1 cellular context compared by ENCODE assay signal in the genomic region with DNA sequence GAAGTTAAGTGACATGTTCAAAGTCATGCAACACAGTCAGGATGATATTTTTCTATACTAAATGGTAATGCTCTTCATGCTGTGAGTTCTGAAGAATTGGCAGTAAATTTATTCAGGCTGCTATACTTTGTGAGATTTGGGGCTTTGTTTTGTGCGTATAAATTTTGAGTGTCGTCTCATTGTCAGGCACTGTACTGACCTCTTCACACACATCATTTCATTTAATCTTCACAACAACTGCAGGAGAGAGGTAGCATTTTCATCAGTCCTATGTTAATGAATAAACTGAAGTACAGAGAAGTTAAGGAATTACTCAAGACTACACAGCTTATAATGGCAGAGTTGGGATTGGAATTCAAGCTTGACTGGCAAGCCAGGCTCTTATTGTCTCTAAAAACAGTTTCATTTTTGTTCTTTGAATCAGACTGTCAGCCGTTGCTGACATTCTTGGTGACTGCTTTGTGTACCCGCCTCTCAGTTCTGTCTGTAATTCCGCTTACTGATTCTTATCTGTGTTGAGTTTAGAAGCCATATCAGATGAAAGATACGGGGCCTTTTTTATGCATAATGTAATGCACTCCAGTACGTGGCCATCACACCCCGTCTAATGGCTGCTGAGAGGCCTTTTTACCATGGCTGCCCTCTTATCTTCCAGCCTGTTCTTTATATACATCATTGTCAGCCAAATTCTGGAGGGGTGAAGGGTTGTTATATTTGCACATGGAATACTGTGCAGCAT.
TF ChIP-seq lines count a peak whose summit lies in the region.

No MANE protein-coding gene starts in this region.

TF ChIP-seq in HCT116, 20 proteins besides CTCF, POLR2A, EP300 and RAD21 (continued from another document):
- TF ChIP-seq, protein P1, sequence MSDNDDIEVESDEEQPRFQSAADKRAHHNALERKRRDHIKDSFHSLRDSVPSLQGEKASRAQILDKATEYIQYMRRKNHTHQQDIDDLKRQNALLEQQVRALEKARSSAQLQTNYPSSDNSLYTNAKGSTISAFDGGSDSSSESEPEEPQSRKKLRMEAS (IDR thresholded peaks at IDR 0.05) = no peak
- TF ChIP-seq CBX3 (IDR thresholded peaks at IDR 0.05; ENCODE audit: low read depth) (no peak), JUND (IDR thresholded peaks at IDR 0.05) (no peak), SP1 (IDR thresholded peaks at IDR 0.05; ENCODE audit: low read depth) (no peak), ELF1 (IDR thresholded peaks at IDR 0.05; ENCODE audit: borderline replicate concordance, low read depth) (no peak), CEBPB (IDR thresholded peaks at IDR 0.05; ENCODE audit: low read depth) (no peak), EZH2phosphoT487 (IDR thresholded peaks at IDR 0.05; ENCODE audit: borderline replicate concordance) (no peak), TCF7L2 (IDR thresholded peaks at IDR 0.05; ENCODE audit: borderline replicate concordance, extremely low read depth, insufficient read depth, insufficient read length) (no peak), ZNF274 (IDR thresholded peaks at IDR 0.05; ENCODE audit: low read depth, low read length) (no peak), FOSL1 (IDR thresholded peaks at IDR 0.05; ENCODE audit: low read depth) (no peak)
- TF ChIP-seq, protein P2, sequence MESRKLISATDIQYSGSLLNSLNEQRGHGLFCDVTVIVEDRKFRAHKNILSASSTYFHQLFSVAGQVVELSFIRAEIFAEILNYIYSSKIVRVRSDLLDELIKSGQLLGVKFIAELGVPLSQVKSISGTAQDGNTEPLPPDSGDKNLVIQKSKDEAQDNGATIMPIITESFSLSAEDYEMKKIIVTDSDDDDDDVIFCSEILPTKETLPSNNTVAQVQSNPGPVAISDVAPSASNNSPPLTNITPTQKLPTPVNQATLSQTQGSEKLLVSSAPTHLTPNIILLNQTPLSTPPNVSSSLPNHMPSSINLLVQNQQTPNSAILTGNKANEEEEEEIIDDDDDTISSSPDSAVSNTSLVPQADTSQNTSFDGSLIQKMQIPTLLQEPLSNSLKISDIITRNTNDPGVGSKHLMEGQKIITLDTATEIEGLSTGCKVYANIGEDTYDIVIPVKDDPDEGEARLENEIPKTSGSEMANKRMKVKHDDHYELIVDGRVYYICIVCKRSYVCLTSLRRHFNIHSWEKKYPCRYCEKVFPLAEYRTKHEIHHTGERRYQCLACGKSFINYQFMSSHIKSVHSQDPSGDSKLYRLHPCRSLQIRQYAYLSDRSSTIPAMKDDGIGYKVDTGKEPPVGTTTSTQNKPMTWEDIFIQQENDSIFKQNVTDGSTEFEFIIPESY (IDR thresholded peaks at IDR 0.05; ENCODE audit: extremely low read depth, insufficient replicate concordance, low read length) = no peak
